Comparison of ENCODE assay signal across 8 cellular contexts in the genomic region with DNA sequence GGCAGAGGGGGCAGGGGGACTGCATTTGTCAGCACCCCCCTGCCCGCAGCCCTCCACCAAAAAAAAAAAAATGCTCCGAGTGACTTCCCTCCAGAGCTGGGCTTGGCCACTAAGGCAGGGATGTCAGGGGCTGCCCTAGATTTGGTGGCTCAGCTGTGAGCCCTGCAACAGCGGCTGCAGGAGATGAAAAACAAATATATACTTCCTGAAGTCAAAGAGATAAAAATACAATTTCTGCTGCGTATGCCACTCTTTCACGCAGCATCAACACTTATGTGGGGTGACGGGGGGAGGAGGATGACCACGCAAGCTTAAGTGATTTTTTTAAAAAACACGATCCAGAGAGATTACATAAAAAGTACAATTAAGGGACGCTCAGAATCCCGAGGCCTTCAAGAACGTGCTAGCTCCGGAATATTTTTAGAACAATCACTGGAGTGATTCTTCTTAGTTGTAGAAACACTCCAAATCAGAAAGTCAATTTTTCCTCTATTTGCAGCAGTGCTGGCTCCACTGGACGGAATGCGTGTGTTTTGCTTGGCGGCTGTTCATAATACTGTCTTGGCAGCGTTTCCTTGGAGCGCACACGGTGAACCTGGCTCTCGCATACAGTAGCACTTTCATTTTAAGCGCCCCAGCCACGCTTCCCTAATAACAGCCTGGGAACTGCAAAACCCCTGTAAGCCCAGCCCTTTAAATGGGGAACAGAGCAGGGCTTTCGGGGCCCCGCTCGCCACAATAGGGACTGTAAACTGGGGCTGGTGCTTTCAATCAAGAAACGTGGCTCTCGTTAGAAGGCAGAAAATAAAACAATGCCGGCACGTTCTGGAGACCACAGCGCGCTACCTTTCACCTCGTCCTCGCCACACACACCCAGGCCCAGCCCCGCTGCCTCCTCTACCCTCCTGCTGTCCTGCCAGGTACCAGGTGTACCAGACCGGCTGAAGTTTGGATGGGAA.
DNase-seq lines count a peak whose midpoint lies in the region; ATAC-seq and TF ChIP-seq lines count a peak whose summit lies in the region.

No MANE protein-coding gene starts in this region.

- H3K27me3 ChIP-seq in fibroblast of lung (ENCODE audit: control insufficient read depth, insufficient read depth, low read length) (no peaks in the 10 kb centered on the region), prostate gland (replicated peaks; ENCODE audit: insufficient read depth) (peaks cover 3% of the 10 kb centered on the region)

- DNase-seq in 8988T = peak; percentile 54
- peak; percentile 21 for DNase-seq in HFF-Myc (ENCODE audit: extremely low read depth, low read depth)
- peak; percentile 56 for DNase-seq in activated CD8-positive, alpha-beta T cell treated with anti-CD3 and anti-CD28 coated beads, Interleukin-2, amount 10 ng/mL, durations not matched to agents 7 days and 5 days
- DNase-seq in fibroblast of lung (ENCODE audit: low read depth in 2 of 2) = peak; percentile 60 to 84
- DNase-seq in prostate gland (ENCODE audit: low spot score) = peak; percentile 68

- CTCF ChIA-PET in activated CD8-positive, alpha-beta T cell treated with anti-CD3 and anti-CD28 coated beads, Interleukin-2, amount 10 ng/mL, durations not matched to agents 7 days and 5 days (lab: Charles Lee) = interaction anchor here (0.6 to 7.5 kb wide), 8 partner anchors 11 to 1203 kb away, joined by 3 to 86 read pairs (median 4); partner anchors contain the start of gene BCL11B

- H3K27ac Mint-ChIP-seq in activated CD8-positive, alpha-beta T cell treated with anti-CD3 and anti-CD28 coated beads, Interleukin-2, amount 10 ng/mL, durations not matched to agents 7 days and 5 days = peak overlapping the region; percentile 95

- peaks cover 93% of the 10 kb centered on the region for H3K4me1 Mint-ChIP-seq in activated CD8-positive, alpha-beta T cell treated with anti-CD3 and anti-CD28 coated beads, Interleukin-2, amount 10 ng/mL, durations not matched to agents 7 days and 5 days (ENCODE audit: low read depth)

- H3K4me2 ChIP-seq in fibroblast of lung (ENCODE audit: extremely low read depth, insufficient read depth, low read length) = peak overlapping the region; percentile 11

- peak overlapping the region; percentile 88 for H3K4me3 Mint-ChIP-seq in activated CD8-positive, alpha-beta T cell treated with anti-CD3 and anti-CD28 coated beads, Interleukin-2, amount 10 ng/mL, durations not matched to agents 7 days and 5 days

- H3K36me3 ChIP-seq in fibroblast of lung (ENCODE audit: control insufficient read depth, insufficient read depth, low read length) (no peaks in the 10 kb centered on the region), prostate gland (no peaks in the 10 kb centered on the region)

- intact Hi-C loops in prostate gland (cut with DNase I) = no loop called here

- no peak overlapping the region for H3K27ac ChIP-seq in fibroblast of lung (ENCODE audit: insufficient read depth, low read length)
- H3K27ac ChIP-seq in prostate gland = no peak overlapping the region

- H3K36me3 Mint-ChIP-seq in activated CD8-positive, alpha-beta T cell treated with anti-CD3 and anti-CD28 coated beads, Interleukin-2, amount 10 ng/mL, durations not matched to agents 7 days and 5 days (ENCODE audit: low read depth) = peaks cover 69% of the 10 kb centered on the region

- no peak overlapping the region for H2AFZ ChIP-seq in fibroblast of lung (ENCODE audit: low read length)

- no peaks in the 10 kb centered on the region for H3K79me2 ChIP-seq in fibroblast of lung (ENCODE audit: control insufficient read depth, insufficient read depth, low read length)

- no peaks in the 10 kb centered on the region for H3K9me3 Mint-ChIP-seq in activated CD8-positive, alpha-beta T cell treated with anti-CD3 and anti-CD28 coated beads, Interleukin-2, amount 10 ng/mL, durations not matched to agents 7 days and 5 days (ENCODE audit: insufficient read depth)

- H4K20me1 ChIP-seq in fibroblast of lung (ENCODE audit: control insufficient read depth, extremely low read depth, insufficient read depth, low read length) = no peaks in the 10 kb centered on the region

- POLR2A ChIA-PET in activated CD8-positive, alpha-beta T cell treated with anti-CD3 and anti-CD28 coated beads, Interleukin-2, amount 10 ng/mL, durations not matched to agents 7 days and 5 days (lab: Charles Lee) = interaction anchor here (0.6 to 1.2 kb wide), 3 partner anchors 12 to 1214 kb away, joined by 3 to 5 read pairs (median 5); no protein-coding TSS in a partner anchor

- 9% methylated on average over 34 of the region's 34 CpGs for WGBS in prostate gland

- peak; percentile 20 for ATAC-seq in activated CD8-positive, alpha-beta T cell treated with anti-CD3 and anti-CD28 coated beads, Interleukin-2, amount 10 ng/mL, durations not matched to agents 7 days and 5 days
- ATAC-seq in HG03439 (IDR thresholded peaks at IDR 0.05; ENCODE audit: unreplicated experiment) (no peak), GM21723 (IDR thresholded peaks at IDR 0.05; ENCODE audit: unreplicated experiment) (no peak), HG02885 (IDR thresholded peaks at IDR 0.05; ENCODE audit: poor library complexity, unreplicated experiment) (no peak)

- H3K9me3 ChIP-seq in fibroblast of lung (ENCODE audit: control insufficient read depth, insufficient read depth, low read depth, low read length) (no peaks in the 10 kb centered on the region), prostate gland (no peaks in the 10 kb centered on the region)

- TF ChIP-seq CTCF in HFF-Myc (IDR thresholded peaks at IDR 0.05; ENCODE audit: low read depth, low read length, missing control alignments) = no peak
- no peak for TF ChIP-seq CTCF in fibroblast of lung (conservative IDR thresholded peaks at IDR 0.05 in 1 of 2, IDR thresholded peaks at IDR 0.05 in 1 of 2; ENCODE audit: low read depth in 1 of 2, low read length in 2 of 2)
- no peak for TF ChIP-seq CTCF in prostate gland (IDR thresholded peaks at IDR 0.05)

- no peak for TF ChIP-seq POLR2A in prostate gland (IDR thresholded peaks at IDR 0.05)

- no peaks in the 10 kb centered on the region for H3K27me3 Mint-ChIP-seq in activated CD8-positive, alpha-beta T cell treated with anti-CD3 and anti-CD28 coated beads, Interleukin-2, amount 10 ng/mL, durations not matched to agents 7 days and 5 days (ENCODE audit: low read depth)

- H3K4me3 ChIP-seq in HFF-Myc (replicated peaks; ENCODE audit: low read depth, low read length) (peak overlapping the region; percentile 38), fibroblast of lung (replicated peaks in 1 of 4; ENCODE audit: control extremely low read depth in 1 of 4, insufficient read depth in 1 of 4, low read depth in 3 of 4, low read length in 4 of 4) (peak overlapping the region in 2 of 4 experiments; percentile 23 to 44), prostate gland (peak overlapping the region; percentile 24 to 28)

- H3K4me1 ChIP-seq in fibroblast of lung (ENCODE audit: control insufficient read depth, extremely low read depth, insufficient read depth, low read length) (no peaks in the 10 kb centered on the region), prostate gland (replicated peaks) (peaks cover 7% of the 10 kb centered on the region)

- no peak overlapping the region for H3K9ac ChIP-seq in fibroblast of lung (ENCODE audit: insufficient read depth, low read length)

Comparison
In these comparisons a context has a peak if more than half of its experiments do, and no peak if none do; other contexts are left out.
1. DNase-seq: peak in every context shown above with its lines; median percentile 72 in fibroblast of lung; 68 in prostate gland; 56 in activated CD8-positive, alpha-beta T cell treated with anti-CD3 and anti-CD28 coated beads, Interleukin-2, amount 10 ng/mL, durations not matched to agents 7 days and 5 days; 54 in 8988T; 21 in HFF-Myc.